1 cellular context compared by ENCODE assay signal in the genomic region with DNA sequence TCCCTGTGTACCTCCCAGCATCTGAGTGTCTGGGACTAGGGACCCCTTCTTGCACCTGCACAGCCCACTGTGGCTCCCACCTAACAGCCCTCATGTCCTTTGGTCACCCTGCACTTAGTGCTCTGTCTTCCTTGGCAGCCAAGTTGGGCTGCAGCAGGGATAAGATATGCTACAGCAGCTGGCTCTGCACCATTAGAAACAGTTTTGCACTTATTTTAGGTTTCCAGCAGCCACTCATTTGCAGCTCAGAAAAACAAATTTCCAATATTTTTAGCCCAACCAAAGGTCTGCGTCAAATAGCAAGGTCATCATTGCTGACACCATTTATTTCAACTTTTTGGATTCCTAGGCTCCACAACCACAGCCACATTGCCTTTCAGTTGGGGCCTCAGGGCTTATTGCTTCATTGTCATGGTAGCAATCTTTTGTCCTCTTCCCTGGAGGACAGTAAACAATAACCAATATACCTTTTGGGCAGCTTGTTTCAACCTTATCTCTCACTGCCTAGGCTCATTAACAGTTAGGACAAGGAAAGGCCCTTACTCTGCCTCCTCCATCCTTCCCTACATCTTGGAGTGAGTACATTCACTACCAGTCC.
TF ChIP-seq lines count a peak whose summit lies in the region.

No MANE protein-coding gene starts in this region.

TF ChIP-seq in HepG2, 621 proteins besides CTCF, POLR2A, EP300 and RAD21 (continued from another document):
- TF ChIP-seq, protein P1, sequence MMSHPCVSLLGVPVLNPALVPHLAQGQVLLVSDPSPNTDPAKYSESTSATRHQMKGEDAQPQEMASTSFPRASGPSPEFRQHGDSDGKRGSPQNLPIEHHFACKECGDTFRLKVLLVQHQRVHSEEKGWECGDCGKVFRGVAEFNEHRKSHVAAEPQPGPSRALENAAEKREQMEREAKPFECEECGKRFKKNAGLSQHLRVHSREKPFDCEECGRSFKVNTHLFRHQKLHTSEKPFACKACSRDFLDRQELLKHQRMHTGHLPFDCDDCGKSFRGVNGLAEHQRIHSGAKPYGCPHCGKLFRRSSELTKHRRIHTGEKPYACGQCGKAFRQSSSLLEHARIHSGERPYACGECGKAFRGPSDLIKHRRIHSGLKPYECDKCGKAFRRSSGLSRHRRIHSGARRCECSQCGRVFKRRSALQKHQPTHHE (CRISPR knock-in tag; IDR thresholded peaks at IDR 0.05; ENCODE audit: borderline replicate concordance) = no peak
- TF ChIP-seq ZKSCAN5 (CRISPR knock-in tag; IDR thresholded peaks at IDR 0.05) = no peak
- TF ChIP-seq GFI1 (CRISPR knock-in tag; IDR thresholded peaks at IDR 0.05; ENCODE audit: borderline replicate concordance) = no peak
- TF ChIP-seq ZNF292 (CRISPR knock-in tag; IDR thresholded peaks at IDR 0.05; ENCODE audit: borderline replicate concordance, low read depth) = no peak
- TF ChIP-seq ZNF670 (CRISPR knock-in tag; IDR thresholded peaks at IDR 0.05; ENCODE audit: borderline replicate concordance) = no peak
- no peak for TF ChIP-seq ZFP82 (CRISPR knock-in tag; IDR thresholded peaks at IDR 0.05; ENCODE audit: borderline replicate concordance)
- TF ChIP-seq HNF4G (IDR thresholded peaks at IDR 0.05; ENCODE audit: borderline replicate concordance, low read depth, low read length) = no peak
- TF ChIP-seq HNF4G (CRISPR knock-in tag; IDR thresholded peaks at IDR 0.05; ENCODE audit: borderline replicate concordance, low read depth) = no peak
- no peak for TF ChIP-seq ZNF569 (CRISPR knock-in tag; IDR thresholded peaks at IDR 0.05; ENCODE audit: borderline replicate concordance)
- no peak for TF ChIP-seq TRIM24 (CRISPR knock-in tag; IDR thresholded peaks at IDR 0.05)
- TF ChIP-seq SUZ12 (IDR thresholded peaks at IDR 0.05; ENCODE audit: low read depth, low read length) = no peak
- TF ChIP-seq PPARG (CRISPR knock-in tag; conservative IDR thresholded peaks at IDR 0.05) = no peak
- TF ChIP-seq, protein P2, sequence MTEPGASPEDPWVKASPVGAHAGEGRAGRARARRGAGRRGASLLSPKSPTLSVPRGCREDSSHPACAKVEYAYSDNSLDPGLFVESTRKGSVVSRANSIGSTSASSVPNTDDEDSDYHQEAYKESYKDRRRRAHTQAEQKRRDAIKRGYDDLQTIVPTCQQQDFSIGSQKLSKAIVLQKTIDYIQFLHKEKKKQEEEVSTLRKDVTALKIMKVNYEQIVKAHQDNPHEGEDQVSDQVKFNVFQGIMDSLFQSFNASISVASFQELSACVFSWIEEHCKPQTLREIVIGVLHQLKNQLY (CRISPR knock-in tag; IDR thresholded peaks at IDR 0.05) = no peak
- 0 out of 2 replicates have a peak, but pooled peaks have one; percentile 5 for TF ChIP-seq MAFF (IDR thresholded peaks at IDR 0.05; ENCODE audit: low read depth, low read length)
- peak in 1 of 2 experiments; percentile 35; a peak in 1 of 4 replicates for TF ChIP-seq MAFK (conservative IDR thresholded peaks at IDR 0.05 in 1 of 2, IDR thresholded peaks at IDR 0.05 in 1 of 2; ENCODE audit: low read length in 2 of 2)
- TF ChIP-seq ZNF263 (CRISPR knock-in tag; IDR thresholded peaks at IDR 0.05) = no peak
